Comparison of ENCODE assay signal across 8 cellular contexts in the genomic region with DNA sequence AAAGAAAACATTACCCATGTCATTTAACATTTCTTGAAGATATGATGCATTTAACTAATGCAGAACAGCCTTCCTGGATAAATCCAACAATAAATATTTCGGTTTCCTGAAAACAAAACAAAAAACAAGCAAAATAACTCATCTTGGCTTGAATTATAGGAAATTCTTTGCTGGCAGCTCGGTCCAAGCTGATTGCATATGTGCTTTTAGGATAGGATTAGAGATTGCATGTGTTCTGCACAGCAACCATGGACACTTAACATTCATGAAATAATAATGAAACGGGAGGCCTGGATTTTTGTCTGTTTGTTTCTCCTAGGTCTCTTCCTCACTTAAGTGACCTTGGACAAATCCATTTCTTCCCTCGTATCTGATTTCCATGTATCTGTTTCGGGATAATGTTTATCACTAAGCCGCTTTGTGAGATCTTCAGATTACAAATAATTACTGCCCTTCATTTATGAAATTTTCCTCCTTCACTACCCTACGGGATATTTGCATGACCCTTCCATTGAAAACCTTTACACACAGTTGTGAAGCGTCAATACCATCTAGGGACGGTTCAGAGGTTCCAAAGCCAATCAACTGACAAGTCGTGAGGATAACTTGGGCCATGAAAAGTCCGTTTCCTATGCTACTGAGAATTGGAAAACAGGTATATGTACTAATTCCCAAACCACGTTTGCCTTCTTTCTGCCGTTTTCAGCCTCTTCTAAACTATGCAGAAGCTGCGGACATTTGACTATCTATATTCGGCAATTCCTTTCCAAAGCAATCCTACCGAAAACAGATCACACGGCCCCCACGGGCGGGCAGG. TPM values are rescaled to one million over a fixed set of nuclear protein-coding genes. Genes with fewer than 3 reads are reported as not detected.
A peak's percentile ranks its signal among the peaks of the same experiment; 100 is the strongest.
DNase-seq lines count a peak whose midpoint lies in the region; ATAC-seq and TF ChIP-seq lines count a peak whose summit lies in the region.

No MANE protein-coding gene starts in this region.

- no peaks in the 10 kb centered on the region for H3K9me2 ChIP-seq in PC-3 (replicated peaks; ENCODE audit: low read length)

- ATAC-seq in PC-3 (no peak), GM19328 (IDR thresholded peaks at IDR 0.05; ENCODE audit: unreplicated experiment) (no peak)

- TSS peak; percentile 68 for BruUV-seq in PC-3 (replicated peaks; lab: Mats Ljungman, UMichigan)

- DNase-seq in NCI-H510A treated with DMSO at 0.1 percent for 48 hours (lab: John Stamatoyannopoulos, UW), result peak; percentile 67
- DNase-seq in NCI-H510A (lab: John Stamatoyannopoulos, UW), result no peak
- DNase-seq in PC-3, result peak; percentile 25
- DNase-seq in H4 (ENCODE audit: low spot score), result no peak
- DNase-seq in stimulated activated CD4-positive, alpha-beta T cell treated with anti-CD3 and anti-CD28 coated beads, Interleukin-15, amount 100 ng/mL, for 24 hours, result no peak

- peak overlapping the region; percentile 96 for H3K9ac ChIP-seq in PC-3 (ENCODE audit: low read length)
- peak overlapping the region; percentile 97 for H3K9ac ChIP-seq in endocrine pancreas (ENCODE audit: control insufficient read depth, insufficient read depth, low read length)

- peaks cover 15% of the 10 kb centered on the region for H3K36me3 ChIP-seq in PC-3 (ENCODE audit: low read depth, low read length)
- H3K36me3 ChIP-seq in endocrine pancreas (ENCODE audit: control insufficient read depth, insufficient read depth, low read length), result peaks cover 2% of the 10 kb centered on the region
- peaks cover 19% of the 10 kb centered on the region for H3K36me3 ChIP-seq in neuron (ENCODE audit: insufficient read depth, low read length)

- H3F3A ChIP-seq in PC-3 (ENCODE audit: low read length, unreplicated experiment), result peaks cover 4% of the 10 kb centered on the region

- peaks cover 41% of the 10 kb centered on the region for H3K79me2 ChIP-seq in PC-3 (ENCODE audit: low read length)

- no peak for TF ChIP-seq CTCF in PC-3 (conservative IDR thresholded peaks at IDR 0.05; ENCODE audit: low read depth, low read length)

- H3K4me2 ChIP-seq in PC-3 (ENCODE audit: low read length), result peak overlapping the region; percentile 90

- intact Hi-C loops in PC-3 (cut with micrococcal nuclease), result no loop called here

- H3K9me3 ChIP-seq in PC-3 (ENCODE audit: low read length) (no peaks in the 10 kb centered on the region), endocrine pancreas (ENCODE audit: control insufficient read depth, low read length) (no peaks in the 10 kb centered on the region), neuron (ENCODE audit: low read length) (no peaks in the 10 kb centered on the region)

- POLR2A ChIA-PET in PC-3 (lab: Charles Lee; ENCODE audit: unreplicated experiment), result interaction anchor here (0.7 to 1.7 kb wide), 3 partner anchors 22 to 62 kb away, joined by 3 to 13 read pairs (median 8); a partner anchor contains a TSS

- H3K27me3 ChIP-seq in PC-3 (ENCODE audit: low read length) (no peaks in the 10 kb centered on the region), endocrine pancreas (ENCODE audit: control insufficient read depth, insufficient read depth, low read length) (no peaks in the 10 kb centered on the region), neuron (ENCODE audit: insufficient read depth, low read length) (no peaks in the 10 kb centered on the region)

- CTCF ChIA-PET in PC-3 (lab: Charles Lee), result interaction anchor here (0.6 to 1.0 kb wide), 2 partner anchors 11 to 47 kb away, joined by 3 read pairs; no protein-coding TSS in a partner anchor

- peak overlapping the region; percentile 91 for H2AFZ ChIP-seq in PC-3 (ENCODE audit: low read length)
- peak overlapping the region; percentile 7 for H2AFZ ChIP-seq in neuron (ENCODE audit: low read depth, low read length)

- H3K27ac ChIP-seq in PC-3 (ENCODE audit: low read length), result peak overlapping the region; percentile 85

- H4K20me1 ChIP-seq in PC-3 (ENCODE audit: low read length), result peaks cover 30% of the 10 kb centered on the region

- peak overlapping the region; percentile 72 for H3K4me3 ChIP-seq in PC-3 (ENCODE audit: low read length)
- H3K4me3 ChIP-seq in endocrine pancreas (ENCODE audit: control insufficient read depth, insufficient read depth, low read length), result peak overlapping the region; percentile 95
- peak overlapping the region; percentile 62 for H3K4me3 ChIP-seq in neuron (ENCODE audit: low read length)

- H3K4me1 ChIP-seq in PC-3 (ENCODE audit: insufficient read depth, low read length) (peaks cover 23% of the 10 kb centered on the region), endocrine pancreas (ENCODE audit: control insufficient read depth, insufficient read depth, low read length) (peaks cover 24% of the 10 kb centered on the region), neuron (ENCODE audit: insufficient read depth, low read length) (peaks cover 22% of the 10 kb centered on the region)

RNA-seq across cellular contexts. Expression of a gene that starts 1.3 kb away (rescaled TPM):
- 196 and 273 TPM in 2 replicates for total RNA-seq in PC-3 (2014; rRNA removed)
- total RNA-seq in H4 (2014; rRNA removed; shearing (Covaris generic)), result 313 and 407 TPM in 2 replicates

Comparison
In these comparisons a context has a peak if more than half of its experiments do, and no peak if none do; other contexts are left out.
1. DNase-seq: peak in NCI-H510A treated with DMSO at 0.1 percent for 48 hours (single experiment) and PC-3 (single experiment); none in NCI-H510A (single experiment), H4 (single experiment) and stimulated activated CD4-positive, alpha-beta T cell treated with anti-CD3 and anti-CD28 coated beads, Interleukin-15, amount 100 ng/mL, for 24 hours (single experiment).
2. Peak in every context shown above with its lines, with median percentiles within 50 percentile points of each other: H3K4me3 ChIP-seq.